In genomic region chr17:19136605-19137004, GRCh38 we compare ENCODE assay signal across 10 cellular contexts. TPM values are rescaled to one million over a fixed set of nuclear protein-coding genes. Genes with fewer than 3 reads are reported as not detected.
DNase-seq lines count a peak whose midpoint lies in the region; ATAC-seq and TF ChIP-seq lines count a peak whose summit lies in the region.
"Not testable (repeated sequence)": the region's sequence is repeated elsewhere in the genome, so short reads cannot be mapped to it uniquely, and the experiment has no call there.
"Had no signal": no experiment of that assay in that cellular context is flagged by ENCODE, and none has a peak within 500 bp of the region (broad histone marks: within the 10 kb centered on the region; RNA-seq: fewer than 3 reads in every experiment).

No MANE protein-coding gene starts in this region.

- H3K36me3 ChIP-seq in HCT116 (ENCODE audit: control insufficient read depth in 1 of 2, insufficient read depth in 2 of 2, low read length in 2 of 2); body of pancreas (replicated peaks in 1 of 2; ENCODE audit: insufficient read depth in 1 of 2, low read depth in 2 of 2); naive thymus-derived CD4-positive, alpha-beta T cell (ENCODE audit: control insufficient read depth in 2 of 3, insufficient read depth in 3 of 3, low read length in 3 of 3): not testable (repeated sequence)

- not testable (repeated sequence) for H3K27me3 Mint-ChIP-seq in CD4-positive, alpha-beta T cell; activated CD4-positive, alpha-beta T cell treated with anti-CD3 and anti-CD28 coated beads for 36 hours; naive thymus-derived CD4-positive, alpha-beta T cell

- TF ChIP-seq RAD21 in HCT116 (IDR thresholded peaks at IDR 0.05; ENCODE audit: low read depth) = not testable (repeated sequence)

- H3K9me3 Mint-ChIP-seq in CD4-positive, alpha-beta T cell; activated CD4-positive, alpha-beta T cell treated with anti-CD3 and anti-CD28 coated beads for 36 hours (ENCODE audit: low read depth); naive thymus-derived CD4-positive, alpha-beta T cell: not testable (repeated sequence)

- CTCF ChIA-PET in CD4-positive, alpha-beta T cell (lab: Charles Lee); HCT116 (lab: Charles Lee); activated CD4-positive, alpha-beta T cell treated with anti-CD3 and anti-CD28 coated beads for 36 hours (lab: Charles Lee); naive thymus-derived CD4-positive, alpha-beta T cell (lab: Charles Lee): not testable (repeated sequence)

- H3K27ac Mint-ChIP-seq in CD4-positive, alpha-beta T cell; activated CD4-positive, alpha-beta T cell treated with anti-CD3 and anti-CD28 coated beads for 36 hours; naive thymus-derived CD4-positive, alpha-beta T cell: not testable (repeated sequence)

- H3K4me3 ChIP-seq in HCT116 (replicated peaks in 1 of 2; ENCODE audit: low read depth in 1 of 2, low read length in 2 of 2); body of pancreas; naive thymus-derived CD4-positive, alpha-beta T cell (ENCODE audit: low read length): not testable (repeated sequence)

- H3K4me1 ChIP-seq in HCT116 (ENCODE audit: control insufficient read depth in 1 of 2, insufficient read depth in 2 of 2, low read length in 2 of 2); body of pancreas; naive thymus-derived CD4-positive, alpha-beta T cell (ENCODE audit: control insufficient read depth in 2 of 2, insufficient read depth in 2 of 2, low read length in 2 of 2): not testable (repeated sequence)

- not testable (repeated sequence) for H2AFZ ChIP-seq in HCT116 (ENCODE audit: low read depth, low read length, poor library complexity, severe bottlenecking)

- H3K4me3 Mint-ChIP-seq in CD4-positive, alpha-beta T cell; activated CD4-positive, alpha-beta T cell treated with anti-CD3 and anti-CD28 coated beads for 36 hours; naive thymus-derived CD4-positive, alpha-beta T cell: not testable (repeated sequence)

- not testable (repeated sequence) for BruUV-seq in HCT116 (replicated peaks; lab: Mats Ljungman, UMichigan)

- H4K20me1 ChIP-seq in HCT116 (ENCODE audit: insufficient read depth) = not testable (repeated sequence)

- TF ChIP-seq POLR2A in HCT116 (IDR thresholded peaks at IDR 0.05; ENCODE audit: borderline replicate concordance, extremely low read depth, insufficient read depth, insufficient read length); body of pancreas (IDR thresholded peaks at IDR 0.05): not testable (repeated sequence)

- H3K9me2 ChIP-seq in HCT116 (ENCODE audit: insufficient read depth) = not testable (repeated sequence)

- not testable (repeated sequence) for DNase-seq in CD4-positive, alpha-beta T cell; HCT116 (ENCODE audit: low read depth, low spot score); activated CD4-positive, alpha-beta T cell treated with anti-CD3 and anti-CD28 coated beads for 36 hours; body of pancreas
- peak in 1 of 2 donors; percentile 15 for DNase-seq in left colon
- DNase-seq in naive thymus-derived CD4-positive, alpha-beta T cell = peak in 1 of 9 donors; percentile 9

- H3K27me3 ChIP-seq in CD4-positive, alpha-beta T cell (ENCODE audit: control insufficient read depth, insufficient read depth, low read length); HCT116 (ENCODE audit: insufficient read depth, low read length); body of pancreas; naive thymus-derived CD4-positive, alpha-beta T cell (ENCODE audit: control insufficient read depth in 2 of 2, insufficient read depth in 2 of 2, low read length in 2 of 2): not testable (repeated sequence)

- H3K9ac ChIP-seq in HCT116 (ENCODE audit: low read length) = not testable (repeated sequence)

- RAD21 ChIA-PET in HCT116 (lab: Charles Lee; ENCODE audit: low non-redundant PET in 1 of 2, low total read pairs in 2 of 2, uncharacterized antibody in 2 of 2, unreplicated experiment in 2 of 2) = not testable (repeated sequence)

- H3K36me3 Mint-ChIP-seq in CD4-positive, alpha-beta T cell (ENCODE audit: low read depth); activated CD4-positive, alpha-beta T cell treated with anti-CD3 and anti-CD28 coated beads for 36 hours (ENCODE audit: low read depth); naive thymus-derived CD4-positive, alpha-beta T cell: not testable (repeated sequence)

- 0% methylated on average over 1 of the region's 6 CpGs; no CpG with 5 or more reads in 1 of the 2 donors for WGBS in body of pancreas, 2 donors

- not testable (repeated sequence) for H3K4me2 ChIP-seq in HCT116 (ENCODE audit: low read length)

- TF ChIP-seq CTCF in CD4-positive, alpha-beta T cell (IDR thresholded peaks at IDR 0.05); HCT116 (IDR thresholded peaks at IDR 0.05 in 2 of 3, conservative IDR thresholded peaks at IDR 0.05 in 1 of 3; ENCODE audit: borderline replicate concordance in 1 of 3, insufficient read depth in 1 of 3, low read depth in 2 of 3, low read length in 2 of 3); body of pancreas (IDR thresholded peaks at IDR 0.05): not testable (repeated sequence)

- not testable (repeated sequence) for H3K27ac ChIP-seq in CD4-positive, alpha-beta T cell (ENCODE audit: low read depth, low read length); HCT116 (ENCODE audit: low read depth, low read length); body of pancreas; naive thymus-derived CD4-positive, alpha-beta T cell (ENCODE audit: low read depth, low read length)

- POLR2A ChIA-PET in CD4-positive, alpha-beta T cell (lab: Charles Lee); HCT116 (lab: Charles Lee); activated CD4-positive, alpha-beta T cell treated with anti-CD3 and anti-CD28 coated beads for 36 hours (lab: Charles Lee); naive thymus-derived CD4-positive, alpha-beta T cell (lab: Charles Lee): not testable (repeated sequence)

- not testable (repeated sequence) for H3K79me2 ChIP-seq in HCT116 (ENCODE audit: insufficient read depth, low read length)

- not testable (repeated sequence) for H3K4me1 Mint-ChIP-seq in CD4-positive, alpha-beta T cell (ENCODE audit: low read depth); activated CD4-positive, alpha-beta T cell treated with anti-CD3 and anti-CD28 coated beads for 36 hours; naive thymus-derived CD4-positive, alpha-beta T cell

- H3K9me3 ChIP-seq in CD4-positive, alpha-beta T cell (ENCODE audit: control insufficient read depth, low read length); HCT116 (ENCODE audit: control insufficient read depth in 1 of 2, insufficient read depth in 1 of 2, low read depth in 1 of 2, low read length in 2 of 2); body of pancreas; naive thymus-derived CD4-positive, alpha-beta T cell (ENCODE audit: control insufficient read depth in 2 of 3, low read length in 3 of 3): not testable (repeated sequence)

- intact Hi-C loops in CD4-positive, alpha-beta T cell (cut with DNase I, micrococcal nuclease); HCT116 (cut with micrococcal nuclease); activated CD4-positive, alpha-beta T cell treated with anti-CD3 and anti-CD28 coated beads for 36 hours (cut with DNase I, micrococcal nuclease); body of pancreas (cut with DNase I); left colon (cut with DNase I, micrococcal nuclease); naive thymus-derived CD4-positive, alpha-beta T cell (cut with micrococcal nuclease): not testable (repeated sequence)

- ATAC-seq in CD4-positive, alpha-beta T cell (ENCODE audit: poor library complexity) = peak; percentile 71
- ATAC-seq in HCT116 = peak; percentile 35
- ATAC-seq in SK-N-SH treated with all-trans-retinoic acid at 6 μM for 48 hours = peak; percentile 11; the same call in 2 of the 3 replicates
- peak; percentile 16 for ATAC-seq in activated CD4-positive, alpha-beta T cell treated with anti-CD3 and anti-CD28 coated beads for 36 hours
- peak; percentile 8 for ATAC-seq in body of pancreas
- peak; percentile 77 for ATAC-seq in left colon
- peak; percentile 53 for ATAC-seq in naive thymus-derived CD4-positive, alpha-beta T cell

RNA-seq across cellular contexts. Expression of gene GRAPL, which starts 9.2 kb away (rescaled TPM):
- 10 to 100 TPM; 23.7 to 26.2 TPM for total RNA-seq in CD4-positive, alpha-beta T cell
- total RNA-seq in HCT116 (2021; ENCODE audit: unreplicated experiment) (0.44 TPM), body of pancreas (not detected), left colon (1 to 10 TPM; 1.4 to 1.8 TPM)
- polyA plus RNA-seq in HCT116 (2012) = not detected in 2 replicates
- total RNA-seq in activated CD4-positive, alpha-beta T cell treated with anti-CD3 and anti-CD28 coated beads for 36 hours = 1 to 10 TPM; 2.9 to 4.0 TPM
- total RNA-seq in naive thymus-derived CD4-positive, alpha-beta T cell = 100 to 1,000 TPM in 2 of 5 experiments, 10 to 100 TPM in 3; 25.1 to 105 (median 32.8) TPM
- 1 to 10 TPM; 3.9 TPM for polyA plus RNA-seq in naive thymus-derived CD4-positive, alpha-beta T cell
- total RNA-seq: Caco-2, Daoy, H7 had no signal

Comparison
In these comparisons a context has a peak if more than half of its experiments do, and no peak if none do; other contexts are left out.
1. ATAC-seq: peak in every context shown above with its lines; median percentile 77 in left colon; 71 in CD4-positive, alpha-beta T cell; 53 in naive thymus-derived CD4-positive, alpha-beta T cell; 35 in HCT116; 16 in activated CD4-positive, alpha-beta T cell treated with anti-CD3 and anti-CD28 coated beads for 36 hours; 11 in SK-N-SH treated with all-trans-retinoic acid at 6 μM for 48 hours; 8 in body of pancreas.
2. RNA of gene GRAPL, which starts 9.2 kb away (total RNA-seq): 25.1 to 105 TPM in naive thymus-derived CD4-positive, alpha-beta T cell and 23.7 to 26.2 TPM in CD4-positive, alpha-beta T cell; 2.9 to 4.0 TPM in activated CD4-positive, alpha-beta T cell treated with anti-CD3 and anti-CD28 coated beads for 36 hours, 1.4 to 1.8 TPM in left colon, 0.44 TPM in HCT116 (single experiment) and not detected in body of pancreas; every median in the first group is over 4 times any median in the second.